9 cellular contexts compared by ENCODE assay signal in genomic region chr13:112066624-112067004, GRCh38. TPM values are rescaled to one million over a fixed set of nuclear protein-coding genes. Genes with fewer than 3 reads are reported as not detected.
DNase-seq lines count a peak whose midpoint lies in the region; ATAC-seq and TF ChIP-seq lines count a peak whose summit lies in the region.
"Had no signal": no experiment of that assay in that cellular context is flagged by ENCODE, and none has a peak within 500 bp of the region (broad histone marks: within the 10 kb centered on the region; RNA-seq: fewer than 3 reads in every experiment).

No MANE protein-coding gene starts in this region.

- H3K27me3 Mint-ChIP-seq in progenitor cell of endocrine pancreas, result peaks cover 76% of the 10 kb centered on the region

- DNase-seq in NCI-H1436 (lab: John Stamatoyannopoulos, UW), result peak; percentile 97
- DNase-seq in activated CD8-positive, alpha-beta memory T cell treated with anti-CD3 and anti-CD28 coated beads, Interleukin-2, amount 50 U/mL, for 1 hour (ENCODE audit: extremely low read depth), result peak; percentile 35
- DNase-seq in foreskin fibroblast, result peak; percentile 35 to 58
- DNase-seq in progenitor cell of endocrine pancreas (ENCODE audit: low spot score, unreplicated experiment), result no peak
- no peak for DNase-seq in upper lobe of right lung
- DNase-seq in Kasumi-1 (lab: John Stamatoyannopoulos, UW), result no peak
- no peak for DNase-seq in NOMO-1 (lab: John Stamatoyannopoulos, UW; ENCODE audit: unreplicated experiment in 2 of 2)

- no peaks in the 10 kb centered on the region for H3K36me3 ChIP-seq in upper lobe of right lung

- no peaks in the 10 kb centered on the region for H3K4me1 ChIP-seq in upper lobe of right lung

- H3K27me3 ChIP-seq in upper lobe of right lung, result peaks cover 83% of the 10 kb centered on the region

- peaks cover 1% of the 10 kb centered on the region for H3K4me1 Mint-ChIP-seq in progenitor cell of endocrine pancreas (ENCODE audit: low read depth)

- H3K9me3 ChIP-seq in upper lobe of right lung, result no peaks in the 10 kb centered on the region

- H3K27ac Mint-ChIP-seq in progenitor cell of endocrine pancreas, result no peak overlapping the region

- no peaks in the 10 kb centered on the region for H3K9me3 Mint-ChIP-seq in progenitor cell of endocrine pancreas (ENCODE audit: low read depth)

- ATAC-seq in upper lobe of right lung (peak; percentile 74), GM18909 (IDR thresholded peaks at IDR 0.05; ENCODE audit: poor library complexity, unreplicated experiment) (no peak)

- no peak overlapping the region for H3K4me3 ChIP-seq in foreskin fibroblast (ENCODE audit: low read depth in 1 of 2, low read length in 2 of 2)
- peak overlapping the region; percentile 2 for H3K4me3 ChIP-seq in upper lobe of right lung

- no peak overlapping the region for H3K27ac ChIP-seq in upper lobe of right lung

- intact Hi-C loops in upper lobe of right lung (cut with DNase I), result no loop called here

- H3K4me3 Mint-ChIP-seq in progenitor cell of endocrine pancreas (ENCODE audit: low read depth), result no peak overlapping the region

- no peak for TF ChIP-seq CTCF in foreskin fibroblast (IDR thresholded peaks at IDR 0.05; ENCODE audit: low read depth, low read length)
- TF ChIP-seq CTCF in progenitor cell of endocrine pancreas (IDR thresholded peaks at IDR 0.05; ENCODE audit: unreplicated experiment), result peak; percentile 2
- TF ChIP-seq CTCF in upper lobe of right lung (IDR thresholded peaks at IDR 0.05), result no peak

- H3K36me3 Mint-ChIP-seq in progenitor cell of endocrine pancreas (ENCODE audit: insufficient read depth), result no peaks in the 10 kb centered on the region

RNA-seq across cellular contexts. Expression of gene SOX1, which starts 0.3 kb away (rescaled TPM):
- 0.51 and 0.57 TPM in 2 replicates for total RNA-seq in progenitor cell of endocrine pancreas
- not detected for total RNA-seq in upper lobe of right lung
- total RNA-seq: epithelial cell of proximal tubule had no signal

Comparison
In these comparisons a context has a peak if more than half of its experiments do, and no peak if none do; other contexts are left out.
1. DNase-seq: peak in NCI-H1436 (single experiment), activated CD8-positive, alpha-beta memory T cell treated with anti-CD3 and anti-CD28 coated beads, Interleukin-2, amount 50 U/mL, for 1 hour (single experiment) and foreskin fibroblast (2 of 2); none in progenitor cell of endocrine pancreas (single experiment), upper lobe of right lung (single experiment), Kasumi-1 (0 of 2) and NOMO-1 (0 of 2).